Comparison of ENCODE assay signal across 1 cellular context in the genomic region with DNA sequence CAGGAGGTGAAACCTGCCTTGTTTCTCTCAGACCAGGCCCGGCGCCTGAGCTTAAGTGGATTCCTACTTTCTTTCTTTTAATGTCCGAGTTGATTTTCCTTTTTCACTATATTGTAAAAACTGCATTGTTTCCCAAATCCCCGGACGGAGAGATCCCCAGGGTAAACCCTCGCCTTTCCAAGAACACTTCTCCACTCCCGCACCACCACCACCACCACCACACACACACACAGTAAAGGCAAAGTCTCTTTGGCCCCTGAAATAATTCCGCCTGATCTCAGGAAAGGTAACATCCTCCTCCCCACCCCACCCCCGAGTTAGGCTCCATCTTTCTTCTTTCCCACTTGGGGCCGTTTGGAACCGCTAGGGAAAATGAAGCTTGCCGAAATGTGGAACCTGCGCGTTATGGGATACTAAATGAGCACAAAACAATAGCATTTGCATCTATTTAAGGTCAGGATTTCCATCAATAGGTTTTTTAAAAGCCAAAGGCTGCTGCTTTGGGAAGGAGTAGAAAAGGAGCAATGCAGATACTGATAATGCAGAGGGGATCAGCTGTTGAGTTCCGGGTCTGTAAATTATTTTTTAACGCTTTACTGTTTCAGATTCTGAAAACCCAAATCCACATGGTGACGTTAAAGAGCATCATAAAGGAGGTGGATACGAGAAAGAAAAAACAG.
A peak's percentile ranks its signal among the peaks of the same experiment; 100 is the strongest.
TF ChIP-seq lines count a peak whose summit lies in the region.

No MANE protein-coding gene starts in this region.

TF ChIP-seq in H1, 55 proteins besides CTCF, POLR2A, EP300 and RAD21 (continued from another document):
- no peak for TF ChIP-seq CHD7 (IDR thresholded peaks at IDR 0.05; ENCODE audit: insufficient replicate concordance, low read length)
- no peak for TF ChIP-seq RXRA (IDR thresholded peaks at IDR 0.05; ENCODE audit: insufficient read depth, low read depth, low read length)
- peak; percentile 16 for TF ChIP-seq EZH2 (IDR thresholded peaks at IDR 0.05; ENCODE audit: low read depth, low read length, severe bottlenecking)
- peak; percentile 8; the same call in 1 of the 2 replicates for TF ChIP-seq SUZ12 (IDR thresholded peaks at IDR 0.05; ENCODE audit: low read length)
TF ChIP-seq in H1: peak in this region for 3.
